Comparison of ENCODE assay signal across 2 cellular contexts in genomic region chr5:67182406-67182805, GRCh38.
TF ChIP-seq lines count a peak whose summit lies in the region.

No MANE protein-coding gene starts in this region.

TF ChIP-seq in SK-N-SH treated with all-trans-retinoic acid at 6 μM for 48 hours, 23 proteins besides CTCF, POLR2A, EP300 and RAD21 (continued from another document):
- no peak for TF ChIP-seq TSHZ2 (CRISPR knock-in tag; IDR thresholded peaks at IDR 0.05)
- no peak for TF ChIP-seq TCF4 (CRISPR knock-in tag; IDR thresholded peaks at IDR 0.05; ENCODE audit: borderline replicate concordance)
TF ChIP-seq in SK-N-SH treated with all-trans-retinoic acid at 6 μM for 48 hours: peak in this region for 0.

TF ChIP-seq in SK-N-SH, 30 proteins besides CTCF, POLR2A, EP300 and RAD21 (continued from another document):
- TF ChIP-seq PBX3 (IDR thresholded peaks at IDR 0.05) (no peak), RXRA (IDR thresholded peaks at IDR 0.05; ENCODE audit: borderline replicate concordance, low read depth) (no peak), POLR2AphosphoS5 (IDR thresholded peaks at IDR 0.05; ENCODE audit: low read depth, low read length) (no peak)
